Comparison of ENCODE assay signal across 14 cellular contexts in the genomic region with DNA sequence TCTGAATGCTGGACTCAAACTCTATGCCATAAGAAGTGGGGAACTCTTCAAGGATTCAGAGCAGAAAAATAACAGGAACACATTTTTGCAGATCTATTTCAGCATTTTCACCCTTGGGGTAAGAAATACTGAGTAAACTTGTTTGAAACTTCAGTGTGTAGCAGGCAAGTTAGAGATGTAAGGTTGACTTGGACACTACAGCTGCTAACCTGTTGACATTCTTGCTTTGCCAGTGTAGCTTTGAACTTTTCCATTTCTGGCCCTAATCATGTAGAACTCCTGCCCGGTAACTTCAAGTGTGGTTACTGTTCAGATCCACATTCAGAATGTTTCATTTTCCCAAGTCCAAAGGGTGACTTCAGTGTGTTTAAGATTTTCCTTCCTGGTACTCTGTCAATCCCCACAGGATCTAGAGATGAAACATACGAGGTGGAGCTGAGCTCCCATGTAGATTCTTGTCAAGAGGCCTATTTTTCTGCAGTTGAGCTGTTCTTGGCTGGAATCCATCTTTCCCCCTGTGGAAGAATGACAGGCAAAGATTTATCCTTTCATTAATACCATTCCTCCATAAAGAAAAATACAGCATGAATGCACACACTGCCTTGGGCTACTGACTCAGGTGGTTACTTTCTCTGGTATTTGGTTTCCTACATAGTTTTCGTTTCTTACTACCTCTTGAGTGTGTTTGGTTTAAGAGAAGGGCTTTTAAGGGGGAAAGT.
A peak's percentile ranks its signal among the peaks of the same experiment; 100 is the strongest.
DNase-seq lines count a peak whose midpoint lies in the region; ATAC-seq and TF ChIP-seq lines count a peak whose summit lies in the region.
"Had no signal": no experiment of that assay in that cellular context is flagged by ENCODE, and none has a peak within 500 bp of the region (broad histone marks: within the 10 kb centered on the region; RNA-seq: fewer than 3 reads in every experiment).

No MANE protein-coding gene starts in this region.

- H3K4me3 ChIP-seq in astrocyte of the cerebellum (ENCODE audit: low read depth, low read length), result no peak overlapping the region

- no peak for TF ChIP-seq CTCF in astrocyte of the cerebellum (IDR thresholded peaks at IDR 0.05; ENCODE audit: low read depth, low read length, missing control alignments)

- in situ Hi-C loops in astrocyte of the cerebellum (cut with HindIII; ENCODE audit: low sequenced_read_pairs), result no loop called here

- no peak for ATAC-seq in GM18520 (IDR thresholded peaks at IDR 0.05; ENCODE audit: unreplicated experiment)
- ATAC-seq: sciatic nerve had no signal

- DNase-seq in HPDE6-E6E7 (ENCODE audit: extremely low spot score), result peak; percentile 49
- peak; percentile 73 for DNase-seq in astrocyte of the cerebellum (ENCODE audit: low read depth)
- DNase-seq in islet precursor cell, result peak; percentile 52
- DNase-seq in cerebellar nuclear complex (lab: John Stamatoyannopoulos, UW), result no peak
- DNase-seq in CD1c-positive myeloid dendritic cell (ENCODE audit: extremely low spot score), result no peak
- no peak for DNase-seq in NOMO-1 (lab: John Stamatoyannopoulos, UW; ENCODE audit: unreplicated experiment in 2 of 2)
- DNase-seq: activated B cell treated with CpG ODN at 0.5 μM for 24 hours, activated T-cell treated with anti-CD3 and anti-CD28 coated beads for 4 hours, amygdala, NCI-H1105, NCI-H510A treated with DMSO at 0.1 percent for 48 hours, SHP77 treated with DMSO at 0.1 percent for 48 hours had no signal

Comparison
In these comparisons a context has a peak if more than half of its experiments do, and no peak if none do; other contexts are left out.
1. DNase-seq: peak in HPDE6-E6E7 (single experiment), astrocyte of the cerebellum (single experiment) and islet precursor cell (single experiment); none in cerebellar nuclear complex (0 of 2), CD1c-positive myeloid dendritic cell (single experiment) and NOMO-1 (0 of 2).